In the genomic region with DNA sequence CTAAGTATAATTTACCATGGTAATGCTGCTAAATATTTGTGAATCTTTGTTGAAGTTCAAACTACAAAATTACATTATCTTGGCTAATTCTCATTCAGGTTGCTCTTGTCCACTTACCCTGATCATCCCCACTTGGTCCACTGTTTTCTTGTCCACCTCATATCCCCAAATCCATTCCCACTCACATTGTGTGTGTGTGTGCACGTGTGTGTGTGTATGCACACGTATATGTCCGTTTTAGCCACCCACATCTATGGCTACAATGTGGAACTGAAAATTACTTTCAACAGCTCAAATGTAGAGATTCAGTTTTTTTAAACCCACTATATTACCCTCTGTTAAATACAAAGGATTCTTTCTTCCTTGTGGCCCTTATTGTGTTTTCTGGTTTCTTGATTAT, we compare ENCODE assay signal across 9 cellular contexts. TPM values are rescaled to one million over a fixed set of nuclear protein-coding genes. Genes with fewer than 3 reads are reported as not detected.
"Had no signal": no experiment of that assay in that cellular context is flagged by ENCODE, and none has a peak within 500 bp of the region (broad histone marks: within the 10 kb centered on the region; RNA-seq: fewer than 3 reads in every experiment).

No MANE protein-coding gene starts in this region.

- H3K9me3 Mint-ChIP-seq: GM23338, H9, HFFc6 had no signal

- H2AFZ ChIP-seq: GM23338 had no signal

- DNase-seq: H9, HCEC 1CT, HFFc6, KBM-7 had no signal

- ATAC-seq: GM23338 had no signal

- FAIRE-seq: H1, H54 had no signal

- H3K9ac ChIP-seq: KMS-11 had no signal

- H3K4me2 ChIP-seq: GM23338, KMS-11 had no signal

- H3K27ac Mint-ChIP-seq: GM23338, H9, HFFc6 had no signal

- H3K4me3 Mint-ChIP-seq: GM23338, H9, HFFc6 had no signal

- H3K27ac ChIP-seq: HL-60, KMS-11 had no signal

- H3K4me3 ChIP-seq: GM23338 had no signal

RNA-seq across cellular contexts. Expression of gene MEIS2, which starts 15.2 kb away (rescaled TPM):
- total RNA-seq: GM23338 had no signal
